ENCODE assay signal across 12 cellular contexts in the genomic region with DNA sequence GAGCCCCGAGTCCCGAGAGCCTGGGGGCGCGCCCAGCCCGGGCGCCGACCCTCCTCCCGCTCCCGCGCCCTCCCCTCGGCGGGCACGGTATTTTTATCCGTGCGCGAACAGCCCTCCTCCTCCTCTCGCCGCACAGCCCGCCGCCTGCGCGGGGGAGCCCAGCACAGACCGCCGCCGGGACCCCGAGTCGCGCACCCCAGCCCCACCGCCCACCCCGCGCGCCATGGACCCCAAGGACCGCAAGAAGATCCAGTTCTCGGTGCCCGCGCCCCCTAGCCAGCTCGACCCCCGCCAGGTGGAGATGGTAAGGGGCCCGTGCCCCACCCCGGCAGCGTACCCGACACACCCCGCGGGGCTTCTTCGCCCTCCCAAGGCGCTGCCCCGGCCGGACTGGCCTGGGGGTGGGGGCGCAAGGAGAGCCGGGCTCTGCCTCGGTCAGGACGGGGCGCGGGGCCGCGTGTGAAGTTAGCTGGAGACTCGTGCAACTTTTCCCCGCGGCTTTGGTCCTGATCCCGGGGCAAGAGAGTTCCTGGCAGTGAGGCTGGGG. TPM values are rescaled to one million over a fixed set of nuclear protein-coding genes. Genes with fewer than 3 reads are reported as not detected.
DNase-seq lines count a peak whose midpoint lies in the region; ATAC-seq and TF ChIP-seq lines count a peak whose summit lies in the region.
"Had no signal": no experiment of that assay in that cellular context is flagged by ENCODE, and none has a peak within 500 bp of the region (broad histone marks: within the 10 kb centered on the region; RNA-seq: fewer than 3 reads in every experiment).

No MANE protein-coding gene starts in this region.

- no peaks in the 10 kb centered on the region for H3K36me3 ChIP-seq in ascending aorta
- H3K36me3 ChIP-seq in iPS-15b (ENCODE audit: control insufficient read depth, insufficient read depth, low read length): no peaks in the 10 kb centered on the region
- no peaks in the 10 kb centered on the region for H3K36me3 ChIP-seq in gastrocnemius medialis
- H3K36me3 ChIP-seq: uterus had no signal

- peaks cover 18% of the 10 kb centered on the region for H3K4me1 Mint-ChIP-seq in activated CD8-positive, alpha-beta T cell treated with anti-CD3 and anti-CD28 coated beads for 36 hours (ENCODE audit: low read depth)

- no peak overlapping the region for H3K4me3 Mint-ChIP-seq in activated CD8-positive, alpha-beta T cell treated with anti-CD3 and anti-CD28 coated beads for 36 hours

- H3K27me3 ChIP-seq in ascending aorta (peaks cover 13% of the 10 kb centered on the region), iPS-15b (ENCODE audit: control insufficient read depth, insufficient read depth, low read length) (peaks cover 49% of the 10 kb centered on the region), gastrocnemius medialis (peaks cover 32 to 38% (median 34%) of the 10 kb centered on the region in 3 donors)

- peak overlapping the region; percentile 22 to 38 for H3K4me3 ChIP-seq in ascending aorta
- H3K4me3 ChIP-seq in iPS-15b (ENCODE audit: low read depth, low read length): peak overlapping the region; percentile 87
- peak overlapping the region; percentile 10 to 44 (median 32) for H3K4me3 ChIP-seq in gastrocnemius medialis
- H3K4me3 ChIP-seq: uterus had no signal

- peaks cover 28% of the 10 kb centered on the region for H3K27me3 Mint-ChIP-seq in activated CD8-positive, alpha-beta T cell treated with anti-CD3 and anti-CD28 coated beads for 36 hours

- no peaks in the 10 kb centered on the region for H3K9me3 ChIP-seq in ascending aorta
- no peaks in the 10 kb centered on the region for H3K9me3 ChIP-seq in iPS-15b (ENCODE audit: control insufficient read depth, insufficient read depth, low read length)
- no peaks in the 10 kb centered on the region for H3K9me3 ChIP-seq in gastrocnemius medialis
- H3K9me3 ChIP-seq: uterus had no signal

- no peaks in the 10 kb centered on the region for H3K9me3 Mint-ChIP-seq in activated CD8-positive, alpha-beta T cell treated with anti-CD3 and anti-CD28 coated beads for 36 hours
- H3K9me3 Mint-ChIP-seq: activated B cell treated with CpG ODN at 0.5 μM for 24 hours had no signal

- DNase-seq in D341Med (ENCODE audit: low spot score) (peak; percentile 69), ascending aorta (ENCODE audit: low spot score in 2 of 2) (no peak), gastrocnemius medialis (no peak), ureter (ENCODE audit: low spot score) (no peak), NCI-H2029 (lab: John Stamatoyannopoulos, UW) (no peak)
- DNase-seq in activated CD8-positive, alpha-beta T cell treated with anti-CD3 and anti-CD28 coated beads for 36 hours: no peak
- DNase-seq: activated B cell treated with CpG ODN at 0.5 μM for 24 hours; activated effector memory CD4-positive, alpha-beta T cell treated with anti-CD3 and anti-CD28 coated beads, Interleukin-2, amount 50 U/mL, for 16 hours; NCI-H1092; uterus had no signal

- in situ Hi-C loops in gastrocnemius medialis (cut with MboI; ENCODE audit: low sequenced_read_pairs in 4 of 4): loop anchor here in 3 of 4 donors (10.0 kb wide), 2 partner anchors 72 to 128 kb away; no protein-coding TSS in a partner anchor

- ATAC-seq in gastrocnemius medialis: no peak
- ATAC-seq in HG02840 (IDR thresholded peaks at IDR 0.05; ENCODE audit: low FRiP score, unreplicated experiment): no peak
- no peak for ATAC-seq in activated CD8-positive, alpha-beta T cell treated with anti-CD3 and anti-CD28 coated beads for 36 hours

- TF ChIP-seq POLR2A in gastrocnemius medialis (IDR thresholded peaks at IDR 0.05): no peak

- no peak overlapping the region for H3K9ac ChIP-seq in iPS-15b (ENCODE audit: low read depth, low read length)

- TF ChIP-seq CTCF in ascending aorta (IDR thresholded peaks at IDR 0.05): no peak
- TF ChIP-seq CTCF in gastrocnemius medialis (IDR thresholded peaks at IDR 0.05 in 4 of 5, conservative IDR thresholded peaks at IDR 0.05 in 1 of 5): no peak
- TF ChIP-seq CTCF in activated CD8-positive, alpha-beta T cell treated with anti-CD3 and anti-CD28 coated beads for 36 hours (IDR thresholded peaks at IDR 0.05): no peak

- H3K36me3 Mint-ChIP-seq in activated CD8-positive, alpha-beta T cell treated with anti-CD3 and anti-CD28 coated beads for 36 hours (ENCODE audit: low read depth): no peaks in the 10 kb centered on the region

- peaks cover 7 to 13% of the 10 kb centered on the region in 2 donors for H3K4me1 ChIP-seq in ascending aorta
- peaks cover 33% of the 10 kb centered on the region for H3K4me1 ChIP-seq in iPS-15b (ENCODE audit: control insufficient read depth, insufficient read depth, low read length)
- H3K4me1 ChIP-seq in gastrocnemius medialis: peaks cover 4 to 5% of the 10 kb centered on the region in 2 donors

- H3K27ac ChIP-seq in ascending aorta (no peak overlapping the region), gastrocnemius medialis (no peak overlapping the region)
- H3K27ac ChIP-seq: uterus had no signal

- CTCF ChIA-PET in activated CD8-positive, alpha-beta T cell treated with anti-CD3 and anti-CD28 coated beads for 36 hours (lab: Charles Lee): interaction anchor here (2.1 to 10.5 kb wide), 3 partner anchors 8 to 79 kb away, joined by 7 to 161 read pairs (median 111); no protein-coding TSS in a partner anchor

- intact Hi-C loops in ascending aorta (cut with DNase I): no loop called here
- intact Hi-C loops in gastrocnemius medialis (cut with DNase I; ENCODE audit: low total_unique reads): no loop called here
- intact Hi-C loops in activated CD8-positive, alpha-beta T cell treated with anti-CD3 and anti-CD28 coated beads for 36 hours (cut with micrococcal nuclease): loop anchor here (10.0 kb wide), 1 partner anchor 358 kb away; the partner anchor contains the start of gene PSMD3

- H3K27ac Mint-ChIP-seq in activated CD8-positive, alpha-beta T cell treated with anti-CD3 and anti-CD28 coated beads for 36 hours: no peak overlapping the region
- H3K27ac Mint-ChIP-seq: activated B cell treated with CpG ODN at 0.5 μM for 24 hours had no signal

- POLR2A ChIA-PET in activated CD8-positive, alpha-beta T cell treated with anti-CD3 and anti-CD28 coated beads for 36 hours (lab: Charles Lee): interaction anchor here (0.8 to 1.3 kb wide), 2 partner anchors 103 to 149 kb away, joined by 3 read pairs; partner anchors contain the start of gene MIEN1

RNA-seq across cellular contexts. Expression of gene PPP1R1B, which starts 0.5 kb away (rescaled TPM):
- total RNA-seq in ascending aorta: 2.4 TPM
- 1 to 10 TPM in 2 of 4 donors, not detected in 2; 1.5 to 5.1 TPM for total RNA-seq in gastrocnemius medialis
- 40.4 TPM for total RNA-seq in ureter
- total RNA-seq in activated CD8-positive, alpha-beta T cell treated with anti-CD3 and anti-CD28 coated beads for 36 hours: not detected
- total RNA-seq: activated B cell treated with CpG ODN at 0.5 μM for 24 hours had no signal

RNA-seq across cellular contexts. Expression of gene STARD3, which starts 9.7 kb away (rescaled TPM):
- 87.6 TPM for total RNA-seq in ascending aorta
- total RNA-seq in gastrocnemius medialis: 10 to 100 TPM; 31.0 to 41.7 (median 41.0) TPM
- total RNA-seq in ureter: 64.4 TPM
- 10 to 100 TPM; 48.7 to 50.3 TPM for total RNA-seq in activated CD8-positive, alpha-beta T cell treated with anti-CD3 and anti-CD28 coated beads for 36 hours

RNA-seq across cellular contexts. Expression of gene NEUROD2, which starts 19.5 kb away (rescaled TPM):
- total RNA-seq in ascending aorta: not detected
- not detected for total RNA-seq in gastrocnemius medialis
- total RNA-seq in ureter: not detected
- total RNA-seq in activated CD8-positive, alpha-beta T cell treated with anti-CD3 and anti-CD28 coated beads for 36 hours: not detected
- total RNA-seq: activated B cell treated with CpG ODN at 0.5 μM for 24 hours, uterus had no signal

RNA-seq across cellular contexts. Expression of gene TCAP, which starts 37.9 kb away (rescaled TPM):
- total RNA-seq in ascending aorta (not detected), gastrocnemius medialis (1,000 to 10,000 TPM; 1,768 to 3,088 (median 2,493) TPM), ureter (0.81 TPM)
- 1 to 10 TPM in 1 of 2 experiments, under 1 TPM in 1; 0.95 to 1.3 TPM for total RNA-seq in activated CD8-positive, alpha-beta T cell treated with anti-CD3 and anti-CD28 coated beads for 36 hours

RNA-seq across cellular contexts. Expression of gene PNMT, which starts 41.0 kb away (rescaled TPM):
- total RNA-seq in ascending aorta (5.1 TPM), gastrocnemius medialis (10 to 100 TPM in 1 of 4 donors, 1 to 10 TPM in 3; 2.0 to 11.8 (median 7.1) TPM), ureter (7.1 TPM)
- total RNA-seq in activated CD8-positive, alpha-beta T cell treated with anti-CD3 and anti-CD28 coated beads for 36 hours: under 1 TPM in 1 of 2 experiments, not detected in 1; 0.40 TPM
- total RNA-seq: activated B cell treated with CpG ODN at 0.5 μM for 24 hours had no signal

Comparison
In these comparisons a context has a peak if more than half of its experiments do, and no peak if none do; other contexts are left out.
1. H3K4me3 ChIP-seq: peak in every context shown above with its lines; median percentile 87 in iPS-15b; 32 in gastrocnemius medialis; 30 in ascending aorta.